ENCODE assay signal across 18 cellular contexts in the genomic region with DNA sequence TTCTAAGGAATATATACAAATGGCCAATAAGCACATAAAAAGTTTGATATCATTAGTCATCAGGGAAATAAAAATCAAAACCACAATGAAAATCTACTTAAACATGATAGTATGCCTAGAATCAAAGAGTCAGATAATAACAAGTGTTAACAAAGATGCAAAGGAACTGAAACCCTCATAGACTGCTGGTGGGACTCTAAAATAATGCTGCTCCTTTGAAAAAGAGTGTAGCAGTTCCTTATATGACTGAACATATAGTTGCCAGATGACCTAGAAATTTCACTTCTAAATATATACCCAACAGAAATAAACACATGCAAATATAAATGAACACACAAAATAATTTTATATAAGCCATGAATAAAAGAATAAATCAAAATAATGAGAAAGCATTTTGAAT.
A peak's percentile ranks its signal among the peaks of the same experiment; 100 is the strongest.
DNase-seq lines count a peak whose midpoint lies in the region; ATAC-seq and TF ChIP-seq lines count a peak whose summit lies in the region.
"Had no signal": no experiment of that assay in that cellular context is flagged by ENCODE, and none has a peak within 500 bp of the region (broad histone marks: within the 10 kb centered on the region; RNA-seq: fewer than 3 reads in every experiment).

No MANE protein-coding gene starts in this region.

- no peaks in the 10 kb centered on the region for H3K36me3 ChIP-seq in neural progenitor cell
- H3K36me3 ChIP-seq: left lung had no signal

- no peak overlapping the region for H3K27ac Mint-ChIP-seq in CD4-positive, alpha-beta T cell
- no peak overlapping the region for H3K27ac Mint-ChIP-seq in neural progenitor cell
- H3K27ac Mint-ChIP-seq in T-cell: no peak overlapping the region
- H3K27ac Mint-ChIP-seq: activated naive CD8-positive, alpha-beta T cell treated with anti-CD3 and anti-CD28 coated beads for 36 hours; B cell had no signal

- no peaks in the 10 kb centered on the region for H3F3A ChIP-seq in neural progenitor cell (ENCODE audit: low read depth)

- no peaks in the 10 kb centered on the region for H3K27me3 Mint-ChIP-seq in CD4-positive, alpha-beta T cell
- H3K27me3 Mint-ChIP-seq in neural progenitor cell (ENCODE audit: insufficient read depth, low read depth) (peaks cover 2% of the 10 kb centered on the region), T-cell (no peaks in the 10 kb centered on the region)
- H3K27me3 Mint-ChIP-seq: activated naive CD8-positive, alpha-beta T cell treated with anti-CD3 and anti-CD28 coated beads for 36 hours; B cell had no signal

- intact Hi-C loops in CD4-positive, alpha-beta T cell (cut with DNase I, micrococcal nuclease): no loop called here

- H3K36me3 Mint-ChIP-seq in CD4-positive, alpha-beta T cell (ENCODE audit: low read depth): no peaks in the 10 kb centered on the region
- H3K36me3 Mint-ChIP-seq in neural progenitor cell: no peaks in the 10 kb centered on the region
- H3K36me3 Mint-ChIP-seq in T-cell: no peaks in the 10 kb centered on the region
- H3K36me3 Mint-ChIP-seq: activated naive CD8-positive, alpha-beta T cell treated with anti-CD3 and anti-CD28 coated beads for 36 hours had no signal

- no peaks in the 10 kb centered on the region for H4K20me1 ChIP-seq in neural progenitor cell (ENCODE audit: low read depth)

- no peak overlapping the region for H2AFZ ChIP-seq in neural progenitor cell (replicated peaks)

- H3K4me1 ChIP-seq in neural progenitor cell: peaks cover 7% of the 10 kb centered on the region
- H3K4me1 ChIP-seq: left lung, psoas muscle had no signal

- no peak overlapping the region for H3K9ac ChIP-seq in neural progenitor cell

- POLR2A ChIA-PET in CD4-positive, alpha-beta T cell (lab: Charles Lee): no interaction called here
- POLR2A ChIA-PET in T-cell (lab: Charles Lee): no interaction called here

- no peak overlapping the region for H3K27ac ChIP-seq in CD4-positive, alpha-beta T cell (ENCODE audit: low read depth, low read length)
- H3K27ac ChIP-seq in neural progenitor cell: no peak overlapping the region
- H3K27ac ChIP-seq: left lung, psoas muscle had no signal

- no peaks in the 10 kb centered on the region for H3K79me2 ChIP-seq in neural progenitor cell (ENCODE audit: low read depth)

- no peak overlapping the region for H3K4me3 ChIP-seq in neural progenitor cell
- H3K4me3 ChIP-seq: left lung, psoas muscle had no signal

- no peaks in the 10 kb centered on the region for H3K9me3 Mint-ChIP-seq in CD4-positive, alpha-beta T cell
- H3K9me3 Mint-ChIP-seq in neural progenitor cell (peaks cover 3% of the 10 kb centered on the region), T-cell (no peaks in the 10 kb centered on the region)
- H3K9me3 Mint-ChIP-seq: activated naive CD8-positive, alpha-beta T cell treated with anti-CD3 and anti-CD28 coated beads for 36 hours had no signal

- no peak overlapping the region for H3K4me2 ChIP-seq in neural progenitor cell

- peak; percentile 39 for DNase-seq in MV-4-11 (lab: John Stamatoyannopoulos, UW)
- DNase-seq in CD4-positive, alpha-beta T cell: no peak
- DNase-seq in neural progenitor cell (ENCODE audit: low spot score): no peak
- DNase-seq in T-cell: no peak
- DNase-seq in NCI-H1417 (lab: John Stamatoyannopoulos, UW): no peak
- DNase-seq: activated naive CD8-positive, alpha-beta T cell treated with anti-CD3 and anti-CD28 coated beads for 36 hours; activated T-cell treated with anti-CD3 and anti-CD28 coated beads, Interleukin-2, amount 50 U/mL, for 1 hour; DMS153; effector CD8-positive, alpha-beta T cell; left lung; NCI-H2227 treated with DMSO at 0.1 percent for 48 hours; psoas muscle; SHP77 treated with DMSO at 0.1 percent for 48 hours had no signal

- no peaks in the 10 kb centered on the region for H3K9me3 ChIP-seq in CD4-positive, alpha-beta T cell (ENCODE audit: control insufficient read depth, low read length)
- H3K9me3 ChIP-seq in neural progenitor cell (ENCODE audit: low read depth): no peaks in the 10 kb centered on the region
- H3K9me3 ChIP-seq: left lung, psoas muscle had no signal

- H3K27me3 ChIP-seq in CD4-positive, alpha-beta T cell (ENCODE audit: control insufficient read depth, insufficient read depth, low read length): no peaks in the 10 kb centered on the region
- H3K27me3 ChIP-seq in neural progenitor cell: no peaks in the 10 kb centered on the region
- H3K27me3 ChIP-seq: left lung had no signal

- H3K4me3 Mint-ChIP-seq in CD4-positive, alpha-beta T cell: no peak overlapping the region
- H3K4me3 Mint-ChIP-seq in neural progenitor cell (no peak overlapping the region), T-cell (no peak overlapping the region)
- H3K4me3 Mint-ChIP-seq: activated naive CD8-positive, alpha-beta T cell treated with anti-CD3 and anti-CD28 coated beads for 36 hours; B cell had no signal

- CTCF ChIA-PET in CD4-positive, alpha-beta T cell (lab: Charles Lee): no interaction called here
- CTCF ChIA-PET in T-cell (lab: Charles Lee): no interaction called here

- no peaks in the 10 kb centered on the region for H3K4me1 Mint-ChIP-seq in CD4-positive, alpha-beta T cell (ENCODE audit: low read depth)
- H3K4me1 Mint-ChIP-seq in neural progenitor cell (no peaks in the 10 kb centered on the region), T-cell (no peaks in the 10 kb centered on the region)
- H3K4me1 Mint-ChIP-seq: activated naive CD8-positive, alpha-beta T cell treated with anti-CD3 and anti-CD28 coated beads for 36 hours; B cell had no signal

- ATAC-seq in GM18517 (IDR thresholded peaks at IDR 0.05; ENCODE audit: unreplicated experiment): peak; percentile 85
- peak; percentile 80 for ATAC-seq in GM21390 (IDR thresholded peaks at IDR 0.05; ENCODE audit: unreplicated experiment)
- ATAC-seq in HG02938 (IDR thresholded peaks at IDR 0.05; ENCODE audit: unreplicated experiment): peak; percentile 83
- no peak for ATAC-seq in CD4-positive, alpha-beta T cell (ENCODE audit: poor library complexity)
- no peak for ATAC-seq in T-cell (replicated peaks in 1 of 4)
- ATAC-seq: HepG2, left lung, psoas muscle had no signal

- no peak for TF ChIP-seq CTCF in CD4-positive, alpha-beta T cell (IDR thresholded peaks at IDR 0.05)
- no peak for TF ChIP-seq CTCF in neural progenitor cell (IDR thresholded peaks at IDR 0.05)

Comparison
In these comparisons a context has a peak if more than half of its experiments do, and no peak if none do; other contexts are left out.
1. ATAC-seq: peak in GM18517 (single experiment), GM21390 (single experiment) and HG02938 (single experiment); none in CD4-positive, alpha-beta T cell (single experiment) and T-cell (0 of 4).